ENCODE assay signal across 28 cellular contexts in genomic region chr22:16975155-16975885, GRCh38. TPM values are rescaled to one million over a fixed set of nuclear protein-coding genes. Genes with fewer than 3 reads are reported as not detected.
DNase-seq lines count a peak whose midpoint lies in the region; ATAC-seq, FAIRE-seq and TF ChIP-seq lines count a peak whose summit lies in the region.
"Had no signal": no experiment of that assay in that cellular context is flagged by ENCODE, and none has a peak within 500 bp of the region (broad histone marks: within the 10 kb centered on the region; RNA-seq: fewer than 3 reads in every experiment).

No MANE protein-coding gene starts in this region.

- H4K20me1 ChIP-seq in BLaER1, result no peaks in the 10 kb centered on the region
- no peaks in the 10 kb centered on the region for H4K20me1 ChIP-seq in GM23338 (replicated peaks; ENCODE audit: insufficient read depth)
- H4K20me1 ChIP-seq in K562 (replicated peaks; ENCODE audit: control insufficient read depth, insufficient read depth, low read length), result no peaks in the 10 kb centered on the region; the same call in 1 of the 2 replicates

- POLR2A ChIA-PET in K562 (lab: Yijun Ruan, JAX), result interaction anchor here (0.7 to 1.5 kb wide), 2 partner anchors 15 to 137 kb away, joined by 3 to 4 read pairs; no protein-coding TSS in a partner anchor

- H3K27me3 ChIP-seq in BLaER1 (no peaks in the 10 kb centered on the region), GM23338 (ENCODE audit: insufficient read depth) (no peaks in the 10 kb centered on the region; the same call in 1 of the 2 replicates), K562 (ENCODE audit: control insufficient read depth in 2 of 2, insufficient read depth in 2 of 2, low read length in 2 of 2) (no peaks in the 10 kb centered on the region; a peak in 2 of 5 replicates), esophagus muscularis mucosa (peaks cover 0 to 25% (median 0%) of the 10 kb centered on the region in 4 donors)
- H3K27me3 ChIP-seq: SJSA1 had no signal

- TF ChIP-seq POLR2A in K562 (conservative IDR thresholded peaks at IDR 0.05) (no peak), esophagus muscularis mucosa (IDR thresholded peaks at IDR 0.05; ENCODE audit: low read depth) (no peak)

- 2% methylated on average over 10 of the region's 10 CpGs for WGBS in K562 (ENCODE audit: insufficient coverage, low coverage, missing lambda C conversion rate)
- 66% methylated on average over 10 of the region's 10 CpGs for WGBS in esophagus muscularis mucosa

- in situ Hi-C loops in K562 (cut with MboI), result no loop called here

- peaks cover 17% of the 10 kb centered on the region; the same call in 2 of the 3 replicates for H3K36me3 Mint-ChIP-seq in GM23338 (ENCODE audit: low read depth)

- H3K4me3 Mint-ChIP-seq in GM23338, result no peak overlapping the region
- H3K4me3 Mint-ChIP-seq: CD4-positive, alpha-beta T cell had no signal

- H3F3A ChIP-seq in GM23338 (replicated peaks; ENCODE audit: low read depth), result no peaks in the 10 kb centered on the region

- H3K9me3 ChIP-seq in BLaER1 (peaks cover 48% of the 10 kb centered on the region), K562 (replicated peaks; ENCODE audit: control insufficient read depth, insufficient read depth, low read depth, low read length) (no peaks in the 10 kb centered on the region), esophagus muscularis mucosa (no peaks in the 10 kb centered on the region)
- H3K9me3 ChIP-seq: SJSA1 had no signal

- H3K4me3 ChIP-seq in BLaER1, result peak overlapping the region; percentile 49
- no peak overlapping the region for H3K4me3 ChIP-seq in GM23338
- no peak overlapping the region for H3K4me3 ChIP-seq in K562
- no peak overlapping the region for H3K4me3 ChIP-seq in esophagus muscularis mucosa
- H3K4me3 ChIP-seq: SJSA1 had no signal

- H3K9me2 ChIP-seq in GM23338 (ENCODE audit: insufficient read depth), result peaks cover 3% of the 10 kb centered on the region; the same call in 1 of the 2 replicates

- H3K27ac ChIP-seq in BLaER1 (peak overlapping the region; percentile 91), GM23338 (ENCODE audit: low read depth) (no peak overlapping the region), K562 (ENCODE audit: extremely low read depth, low read depth, low read length) (no peak overlapping the region), esophagus muscularis mucosa (replicated peaks in 1 of 4) (no peak overlapping the region)
- H3K27ac ChIP-seq: HL-60, SJSA1 had no signal

- intact Hi-C loops in K562 (cut with micrococcal nuclease) (no loop called here), esophagus muscularis mucosa (cut with DNase I) (no loop called here)

- H3K4me2 ChIP-seq in BLaER1 (peak overlapping the region; percentile 66), GM23338 (no peak overlapping the region), K562 (ENCODE audit: insufficient read depth, low read length) (peak overlapping the region; percentile 11; the same call in 1 of the 2 replicates)

- H3K27me3 Mint-ChIP-seq in GM23338 (ENCODE audit: insufficient read depth, low read depth, poor library complexity), result peaks cover 5% of the 10 kb centered on the region

- no TSS peak for BruUV-seq in K562 (replicated peaks; lab: Mats Ljungman, UMichigan)

- no peaks in the 10 kb centered on the region for H3K36me3 ChIP-seq in BLaER1
- no peaks in the 10 kb centered on the region for H3K36me3 ChIP-seq in GM23338 (ENCODE audit: insufficient read depth)
- H3K36me3 ChIP-seq in K562 (ENCODE audit: control insufficient read depth, insufficient read depth, low read length), result no peaks in the 10 kb centered on the region
- no peaks in the 10 kb centered on the region for H3K36me3 ChIP-seq in esophagus muscularis mucosa
- H3K36me3 ChIP-seq: SJSA1 had no signal

- H3K27ac Mint-ChIP-seq in GM23338, result no peak overlapping the region
- H3K27ac Mint-ChIP-seq: CD4-positive, alpha-beta T cell had no signal

- TF ChIP-seq CTCF in GM23338 (conservative IDR thresholded peaks at IDR 0.05; ENCODE audit: low read depth in 2 of 2), result no peak
- no peak for TF ChIP-seq CTCF in K562 (IDR thresholded peaks at IDR 0.05 in 2 of 3, conservative IDR thresholded peaks at IDR 0.05 in 1 of 3; ENCODE audit: insufficient read depth in 2 of 3, low read depth in 1 of 3, low read length in 3 of 3)
- TF ChIP-seq CTCF in esophagus muscularis mucosa (IDR thresholded peaks at IDR 0.05), result no peak

- no peaks in the 10 kb centered on the region for H3K4me1 Mint-ChIP-seq in GM23338

- TF ChIP-seq EP300 in K562 (IDR thresholded peaks at IDR 0.05; ENCODE audit: low read length) (no peak), esophagus muscularis mucosa (IDR thresholded peaks at IDR 0.05) (no peak)

- peaks cover 59% of the 10 kb centered on the region for H3K4me1 ChIP-seq in BLaER1
- H3K4me1 ChIP-seq in GM23338 (ENCODE audit: insufficient read depth), result no peaks in the 10 kb centered on the region; the same call in 1 of the 2 replicates
- H3K4me1 ChIP-seq in K562 (replicated peaks in 1 of 2; ENCODE audit: control insufficient read depth in 2 of 2, insufficient read depth in 2 of 2, low read length in 2 of 2), result no peaks in the 10 kb centered on the region
- no peaks in the 10 kb centered on the region for H3K4me1 ChIP-seq in esophagus muscularis mucosa
- H3K4me1 ChIP-seq: SJSA1 had no signal

- no peaks in the 10 kb centered on the region for H3K9me1 ChIP-seq in K562 (ENCODE audit: control insufficient read depth, insufficient read depth, low read length)

- ATAC-seq in GM23338, result no peak
- peak; percentile 45 for ATAC-seq in K562
- ATAC-seq: HCT116 had no signal

- no peak for TF ChIP-seq RAD21 in K562 (CRISPR knock-in tag; conservative IDR thresholded peaks at IDR 0.05 in 1 of 2, IDR thresholded peaks at IDR 0.05 in 1 of 2)

- no peak for FAIRE-seq in K562 (lab: Jason Lieb, UNC)
- FAIRE-seq: D721Med had no signal

- CTCF ChIA-PET in K562 (lab: Yijun Ruan, JAX; ENCODE audit: low intra/inter-chr PET ratio), result no interaction called here

- no peaks in the 10 kb centered on the region for H3K79me2 ChIP-seq in GM23338 (replicated peaks; ENCODE audit: insufficient read depth)
- H3K79me2 ChIP-seq in K562 (ENCODE audit: control insufficient read depth, insufficient read depth, low read length), result no peaks in the 10 kb centered on the region

- H3K9me3 Mint-ChIP-seq in GM23338, result peaks cover 92% of the 10 kb centered on the region

- H3K9ac ChIP-seq in BLaER1, result peak overlapping the region; percentile 72
- no peak overlapping the region for H3K9ac ChIP-seq in K562 (ENCODE audit: insufficient read depth in 1 of 2, low read depth in 2 of 2, low read length in 2 of 2)

- DNase-seq in GM23338 (ENCODE audit: low spot score) (no peak), K562 (ENCODE audit: extremely low read depth in 1 of 4, low spot score in 3 of 4) (no peak), esophagus muscularis mucosa (ENCODE audit: extremely low spot score) (peak; percentile 57), DMS53 treated with DMSO at 0.1 percent for 48 hours (lab: John Stamatoyannopoulos, UW; ENCODE audit: unreplicated experiment) (no peak), HUDEP-2 (lab: John Stamatoyannopoulos, UW; ENCODE audit: unreplicated experiment in 76 of 76) (no peak), NCI-H2029 (lab: John Stamatoyannopoulos, UW) (no peak), NCI-H1417 (lab: John Stamatoyannopoulos, UW) (no peak)
- DNase-seq: CD4-positive, alpha-beta T cell; EL; GDM1; GOT3; Karpas-422; NCI-H1092 treated with DMSO at 0.1 percent for 48 hours; NCI-H1436 treated with DMSO at 0.1 percent for 48 hours; NCI-H187 treated with DMSO at 0.1 percent for 48 hours; NCI-H2107; NCI-H446; NCI-H524 treated with DMSO at 0.1 percent for 48 hours; Right ventricle myocardium superior; RPMI8226 had no signal

- H2AFZ ChIP-seq in GM23338 (peak overlapping the region; percentile 80), K562 (ENCODE audit: low read depth, low read length) (0 out of 2 replicates have a peak overlapping the region, but pooled peaks have one; percentile 24)

TF ChIP-seq in GM23338, 12 proteins besides CTCF, POLR2A, EP300 and RAD21 (continues in another document):
- TF ChIP-seq ZNF331 (CRISPR knock-in tag; IDR thresholded peaks at IDR 0.05; ENCODE audit: low read depth) (no peak), NANOG (IDR thresholded peaks at IDR 0.05; ENCODE audit: borderline replicate concordance) (no peak)

RNA-seq across cellular contexts. Expression of gene GAB4, which starts 32.7 kb away (rescaled TPM):
- 1.5 and 2.7 TPM in 2 replicates for total RNA-seq in GM23338 (2014; rRNA removed; shearing (Covaris generic))
- 0.37 and 1.7 TPM in 2 replicates for polyA plus RNA-seq in GM23338 (2016; fragmentation: Nextera tagmentation; extraction: Ambion mirVana)
- total RNA-seq in K562 (2011; cell fraction: chromatin; rRNA removed; ENCODE audit: low replicate concordance), result 0.16 TPM in 1 of 2 replicates, not detected in the other
- total RNA-seq in K562 (2011; cell fraction: nucleolus; rRNA removed), result not detected in 2 replicates
- total RNA-seq in K562 (2011; cell fraction: nucleoplasm; rRNA removed), result 0.23 and 0.44 TPM in 2 replicates
- not detected in 2 replicates for total RNA-seq in K562 (2014; rRNA removed)
- total RNA-seq in K562 (2014; rRNA removed; fragmentation: Illumina TruSeq; extraction: Trizol), result not detected in 2 replicates
- total RNA-seq in K562 (2015; rRNA removed; fragmentation: Illumina TruSeq; extraction: Trizol), result 0.11 TPM in 1 of 2 replicates, not detected in the other
- total RNA-seq in K562 (2021), result 0.25 TPM in 1 of 2 replicates, not detected in the other
- polyA plus RNA-seq in K562 (2011; rRNA removed), result not detected in 2 replicates
- polyA plus RNA-seq in K562 (2011; cell fraction: cytosol; rRNA removed), result 0.06 TPM in 1 of 2 replicates, not detected in the other
- 0.06 and 0.14 TPM in 2 replicates for polyA plus RNA-seq in K562 (2011; cell fraction: nucleus; rRNA removed)
- 0.07 and 0.10 TPM in 2 replicates for polyA plus RNA-seq in K562 (2012)
- 0.04 and 0.06 TPM in 2 replicates for polyA plus RNA-seq in K562 (2014; fragmentation: Illumina TruSeq; extraction: Trizol)
- under 1 TPM in 1 of 2 experiments, not detected in 1; 0.04 TPM for polyA plus RNA-seq in K562 (2014; fragmentation: Nextera tagmentation; extraction: Ambion mirVana)
- 0.16 TPM in 1 of 2 replicates, not detected in the other for polyA plus RNA-seq in K562 (2014; rRNA removed)
- 0.12 TPM in 1 of 2 replicates, not detected in the other for polyA minus RNA-seq in K562 (2011; rRNA and poly(A)+ RNA removed)
- polyA minus RNA-seq in K562 (2011; cell fraction: cytosol; rRNA and poly(A)+ RNA removed), result not detected in 2 replicates
- not detected in 2 replicates for polyA minus RNA-seq in K562 (2011; cell fraction: nucleus; rRNA and poly(A)+ RNA removed)
- not detected for total RNA-seq in esophagus muscularis mucosa
- total RNA-seq: A172; CD4-positive, alpha-beta T cell; M059J; Right ventricle myocardium superior; SJSA1 had no signal
- polyA plus RNA-seq: BJ had no signal
